18 cellular contexts compared by ENCODE assay signal in genomic region chr20:62771396-62772102, GRCh38. TPM values are rescaled to one million over a fixed set of nuclear protein-coding genes. Genes with fewer than 3 reads are reported as not detected.
DNase-seq lines count a peak whose midpoint lies in the region; ATAC-seq and TF ChIP-seq lines count a peak whose summit lies in the region.
"Had no signal": no experiment of that assay in that cellular context is flagged by ENCODE, and none has a peak within 500 bp of the region (broad histone marks: within the 10 kb centered on the region; RNA-seq: fewer than 3 reads in every experiment).

No MANE protein-coding gene starts in this region.

- H3K9me3 ChIP-seq in left ventricle myocardium inferior (replicated peaks): no peaks in the 10 kb centered on the region
- H3K9me3 ChIP-seq: SJSA1 had no signal

- TF ChIP-seq CTCF in left ventricle myocardium inferior (IDR thresholded peaks at IDR 0.05; ENCODE audit: borderline replicate concordance) (no peak), chondrocyte (IDR thresholded peaks at IDR 0.05) (no peak), mesothelial cell of epicardium (IDR thresholded peaks at IDR 0.05; ENCODE audit: unreplicated experiment) (no peak)

- no peaks in the 10 kb centered on the region for H3K9me3 Mint-ChIP-seq in chondrocyte (ENCODE audit: low read depth)
- no peaks in the 10 kb centered on the region for H3K9me3 Mint-ChIP-seq in mesothelial cell of epicardium
- H3K9me3 Mint-ChIP-seq in stimulated activated effector memory CD8-positive, alpha-beta T cell treated with anti-CD3 and anti-CD28 coated beads, Interleukin-12 subunit alpha, Interleukin-12 subunit beta, amount 100 ng/mL, for 72 hours: no peaks in the 10 kb centered on the region

- no peak overlapping the region for H3K27ac ChIP-seq in left ventricle myocardium inferior (replicated peaks)
- H3K27ac ChIP-seq: HL-60, SJSA1 had no signal

- peak; percentile 34 for DNase-seq in Right ventricle myocardium superior
- no peak for DNase-seq in left ventricle myocardium inferior
- DNase-seq in chondrocyte (ENCODE audit: low spot score): peak; percentile 81
- DNase-seq in mesothelial cell of epicardium (ENCODE audit: low spot score in 2 of 2, unreplicated experiment in 2 of 2): no peak
- DNase-seq in stimulated activated effector memory CD8-positive, alpha-beta T cell treated with anti-CD3 and anti-CD28 coated beads, Interleukin-12 subunit alpha, Interleukin-12 subunit beta, amount 100 ng/mL, for 72 hours (ENCODE audit: low spot score in 2 of 2): no peak
- no peak for DNase-seq in T-helper 9 cell
- DNase-seq in SIG-M5 (lab: John Stamatoyannopoulos, UW): no peak
- DNase-seq: C1 segment of cervical spinal cord, GOT3, IMR-90, NCI-H1417, NCI-H187, NCI-H2227 treated with DMSO at 0.1 percent for 48 hours, NCI-H524 treated with DMSO at 0.1 percent for 48 hours, RPMI8226 had no signal

- no peaks in the 10 kb centered on the region for H3K36me3 ChIP-seq in left ventricle myocardium inferior
- H3K36me3 ChIP-seq: SJSA1 had no signal

- H3K27me3 Mint-ChIP-seq in chondrocyte (ENCODE audit: low read depth): peaks cover 27% of the 10 kb centered on the region
- H3K27me3 Mint-ChIP-seq in mesothelial cell of epicardium (ENCODE audit: low read depth): no peaks in the 10 kb centered on the region

- intact Hi-C loops in Right ventricle myocardium superior (cut with DNase I) (no loop called here), left ventricle myocardium inferior (cut with micrococcal nuclease) (no loop called here)

- H3K4me1 Mint-ChIP-seq in chondrocyte (ENCODE audit: low read depth) (peaks cover 18% of the 10 kb centered on the region), mesothelial cell of epicardium (peaks cover 64% of the 10 kb centered on the region)
- H3K4me1 Mint-ChIP-seq in stimulated activated effector memory CD8-positive, alpha-beta T cell treated with anti-CD3 and anti-CD28 coated beads, Interleukin-12 subunit alpha, Interleukin-12 subunit beta, amount 100 ng/mL, for 72 hours: peaks cover 44% of the 10 kb centered on the region

- peaks cover 64% of the 10 kb centered on the region for H3K27me3 ChIP-seq in left ventricle myocardium inferior (ENCODE audit: low read depth)

- H3K27ac Mint-ChIP-seq in chondrocyte (ENCODE audit: unreplicated experiment): no peak overlapping the region
- H3K27ac Mint-ChIP-seq in mesothelial cell of epicardium: peak overlapping the region; percentile 53
- H3K27ac Mint-ChIP-seq in stimulated activated effector memory CD8-positive, alpha-beta T cell treated with anti-CD3 and anti-CD28 coated beads, Interleukin-12 subunit alpha, Interleukin-12 subunit beta, amount 100 ng/mL, for 72 hours: peak overlapping the region; percentile 54

- H3K4me3 Mint-ChIP-seq in chondrocyte (ENCODE audit: unreplicated experiment): no peak overlapping the region
- no peak overlapping the region for H3K4me3 Mint-ChIP-seq in mesothelial cell of epicardium
- H3K4me3 Mint-ChIP-seq in stimulated activated effector memory CD8-positive, alpha-beta T cell treated with anti-CD3 and anti-CD28 coated beads, Interleukin-12 subunit alpha, Interleukin-12 subunit beta, amount 100 ng/mL, for 72 hours: no peak overlapping the region

- peaks cover 12% of the 10 kb centered on the region for H3K4me1 ChIP-seq in left ventricle myocardium inferior
- H3K4me1 ChIP-seq: SJSA1 had no signal

- H3K36me3 Mint-ChIP-seq in chondrocyte (ENCODE audit: low read depth): no peaks in the 10 kb centered on the region
- no peaks in the 10 kb centered on the region for H3K36me3 Mint-ChIP-seq in mesothelial cell of epicardium
- H3K36me3 Mint-ChIP-seq in stimulated activated effector memory CD8-positive, alpha-beta T cell treated with anti-CD3 and anti-CD28 coated beads, Interleukin-12 subunit alpha, Interleukin-12 subunit beta, amount 100 ng/mL, for 72 hours: no peaks in the 10 kb centered on the region

- H3K4me3 ChIP-seq in left ventricle myocardium inferior: no peak overlapping the region
- H3K4me3 ChIP-seq: SJSA1 had no signal

- no peak for ATAC-seq in Right ventricle myocardium superior (ENCODE audit: poor library complexity)
- no peak for ATAC-seq in stimulated activated effector memory CD8-positive, alpha-beta T cell treated with anti-CD3 and anti-CD28 coated beads, Interleukin-12 subunit alpha, Interleukin-12 subunit beta, amount 100 ng/mL, for 72 hours
- ATAC-seq in HG02938 (IDR thresholded peaks at IDR 0.05; ENCODE audit: unreplicated experiment): no peak

RNA-seq across cellular contexts. Expression of gene MRGBP, which starts 24.7 kb away (rescaled TPM):
- total RNA-seq in Right ventricle myocardium superior: 10.2 TPM
- total RNA-seq in left ventricle myocardium inferior: 9.8 TPM
- total RNA-seq in chondrocyte: 9.5 to 10.4 TPM (median 10.3 TPM) in 3 replicates
- 18.4 to 20.8 TPM (median 20.4 TPM) in 3 replicates for total RNA-seq in mesothelial cell of epicardium

RNA-seq across cellular contexts. Expression of gene OGFR, which starts 33.1 kb away (rescaled TPM):
- total RNA-seq in Right ventricle myocardium superior: 17.8 TPM
- 19.2 TPM for total RNA-seq in left ventricle myocardium inferior
- total RNA-seq in chondrocyte: 31.5 to 32.2 TPM (median 31.8 TPM) in 3 replicates
- total RNA-seq in mesothelial cell of epicardium: 56.2 to 58.4 TPM (median 56.5 TPM) in 3 replicates

RNA-seq across cellular contexts. Expression of gene COL9A3, which starts 45.3 kb away (rescaled TPM):
- total RNA-seq in Right ventricle myocardium superior (2.7 TPM), left ventricle myocardium inferior (2.1 TPM), chondrocyte (8.6 to 11.3 TPM (median 8.9 TPM) in 3 replicates), mesothelial cell of epicardium (573 to 576 TPM (median 576 TPM) in 3 replicates)
- total RNA-seq: SJSA1 had no signal

Comparison
In these comparisons a context has a peak if more than half of its experiments do, and no peak if none do; other contexts are left out.
1. DNase-seq: peak in Right ventricle myocardium superior (single experiment) and chondrocyte (single experiment); none in left ventricle myocardium inferior (single experiment), mesothelial cell of epicardium (0 of 2), stimulated activated effector memory CD8-positive, alpha-beta T cell treated with anti-CD3 and anti-CD28 coated beads, Interleukin-12 subunit alpha, Interleukin-12 subunit beta, amount 100 ng/mL, for 72 hours (0 of 2), T-helper 9 cell (single experiment) and SIG-M5 (single experiment).
2. RNA of gene COL9A3, which starts 45.3 kb away (total RNA-seq): 573 to 576 TPM in mesothelial cell of epicardium; 8.6 to 11.3 TPM in chondrocyte, 2.7 TPM in Right ventricle myocardium superior (single experiment) and 2.1 TPM in left ventricle myocardium inferior (single experiment); every median in the first group is over 10 times any median in the second.